ENCODE assay signal across 16 cellular contexts in the genomic region with DNA sequence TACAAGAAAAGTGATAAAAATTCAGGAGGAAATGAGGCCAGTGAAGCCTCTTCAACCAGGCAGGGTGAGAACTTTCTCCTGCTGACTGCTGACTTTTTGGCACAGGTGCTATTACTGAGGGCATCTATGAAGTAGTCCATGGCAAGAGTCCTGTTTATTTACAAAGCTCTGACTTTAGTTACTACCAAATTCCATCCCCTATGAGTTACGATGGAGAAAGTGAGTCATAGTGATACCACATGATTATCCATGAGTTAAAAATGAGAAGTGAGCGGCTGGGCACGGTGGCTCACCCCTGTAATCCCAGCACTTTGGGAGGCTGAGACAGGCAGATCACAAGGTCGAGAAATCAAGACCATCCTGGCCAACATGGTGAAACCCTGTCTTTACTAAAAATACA. TPM values are rescaled to one million over a fixed set of nuclear protein-coding genes. Genes with fewer than 3 reads are reported as not detected.
DNase-seq lines count a peak whose midpoint lies in the region; ATAC-seq, FAIRE-seq and TF ChIP-seq lines count a peak whose summit lies in the region.
"Had no signal": no experiment of that assay in that cellular context is flagged by ENCODE, and none has a peak within 500 bp of the region (broad histone marks: within the 10 kb centered on the region; RNA-seq: fewer than 3 reads in every experiment).

No MANE protein-coding gene starts in this region.

- no peaks in the 10 kb centered on the region for H3K4me1 Mint-ChIP-seq in MCF 10A (ENCODE audit: insufficient read depth, unreplicated experiment)
- H3K4me1 Mint-ChIP-seq in activated naive CD8-positive, alpha-beta T cell treated with anti-CD3 and anti-CD28 coated beads, Interleukin-2, amount 50 U/mL, for 24 hours = peaks cover 14% of the 10 kb centered on the region
- H3K4me1 Mint-ChIP-seq: T-cell had no signal

- CTCF ChIA-PET in MCF 10A (lab: Yijun Ruan, JAX) = interaction anchor here (1.5 kb wide), 1 partner anchor 272 kb away, joined by 7 read pairs; no protein-coding TSS in a partner anchor

- H3K27ac Mint-ChIP-seq in MCF 10A (ENCODE audit: low read depth, unreplicated experiment) = no peak overlapping the region
- no peak overlapping the region for H3K27ac Mint-ChIP-seq in activated naive CD8-positive, alpha-beta T cell treated with anti-CD3 and anti-CD28 coated beads, Interleukin-2, amount 50 U/mL, for 24 hours
- H3K27ac Mint-ChIP-seq: activated naive CD4-positive, alpha-beta T cell treated with anti-CD3 and anti-CD28 coated beads, Interleukin-2, amount 50 U/mL, for 72 hours; T-cell had no signal

- no peak for TF ChIP-seq POLR2A in breast epithelium (IDR thresholded peaks at IDR 0.05)

- no peaks in the 10 kb centered on the region for H3K27me3 Mint-ChIP-seq in MCF 10A (ENCODE audit: insufficient read depth, unreplicated experiment)
- H3K27me3 Mint-ChIP-seq in activated naive CD8-positive, alpha-beta T cell treated with anti-CD3 and anti-CD28 coated beads, Interleukin-2, amount 50 U/mL, for 24 hours = peaks cover 35% of the 10 kb centered on the region

- H3K36me3 ChIP-seq in breast epithelium (no peaks in the 10 kb centered on the region), RWPE2 (ENCODE audit: low read depth) (no peaks in the 10 kb centered on the region)
- H3K36me3 ChIP-seq: thyroid gland had no signal

- no peaks in the 10 kb centered on the region for H3K36me3 Mint-ChIP-seq in MCF 10A (ENCODE audit: insufficient read depth, unreplicated experiment)
- no peaks in the 10 kb centered on the region for H3K36me3 Mint-ChIP-seq in activated naive CD8-positive, alpha-beta T cell treated with anti-CD3 and anti-CD28 coated beads, Interleukin-2, amount 50 U/mL, for 24 hours (ENCODE audit: low read depth)
- H3K36me3 Mint-ChIP-seq: activated naive CD4-positive, alpha-beta T cell treated with anti-CD3 and anti-CD28 coated beads, Interleukin-2, amount 50 U/mL, for 72 hours; T-cell had no signal

- peak; percentile 49; the same call in 2 of the 3 replicates for ATAC-seq in RWPE2 (ENCODE audit: low read depth)
- no peak for ATAC-seq in activated naive CD8-positive, alpha-beta T cell treated with anti-CD3 and anti-CD28 coated beads, Interleukin-2, amount 50 U/mL, for 24 hours
- ATAC-seq in GM21423 (IDR thresholded peaks at IDR 0.05; ENCODE audit: unreplicated experiment) = no peak
- ATAC-seq: T-cell had no signal

- BruUV-seq in MCF 10A (replicated peaks; lab: Mats Ljungman, UMichigan) = no TSS peak

- no peak overlapping the region for H3K27ac ChIP-seq in breast epithelium
- H3K27ac ChIP-seq in RWPE2 (ENCODE audit: poor library complexity, severe bottlenecking) = no peak overlapping the region
- H3K27ac ChIP-seq: thyroid gland had no signal

- intact Hi-C loops in MCF 10A (cut with micrococcal nuclease) = no loop called here
- intact Hi-C loops in breast epithelium (cut with DNase I; ENCODE audit: low total_unique reads) = no loop called here

- no peaks in the 10 kb centered on the region for H3K9me3 Mint-ChIP-seq in MCF 10A (ENCODE audit: unreplicated experiment)
- peaks cover 6% of the 10 kb centered on the region for H3K9me3 Mint-ChIP-seq in activated naive CD8-positive, alpha-beta T cell treated with anti-CD3 and anti-CD28 coated beads, Interleukin-2, amount 50 U/mL, for 24 hours
- H3K9me3 Mint-ChIP-seq: activated naive CD4-positive, alpha-beta T cell treated with anti-CD3 and anti-CD28 coated beads, Interleukin-2, amount 50 U/mL, for 72 hours had no signal

- POLR2A ChIA-PET in MCF 10A (lab: Yijun Ruan, JAX) = no interaction called here

- no peaks in the 10 kb centered on the region for H3K4me1 ChIP-seq in breast epithelium
- H3K4me1 ChIP-seq in RWPE2 (ENCODE audit: insufficient read depth, poor library complexity, severe bottlenecking) = no peaks in the 10 kb centered on the region

- no peak for FAIRE-seq in GM19239 (lab: Jason Lieb, UNC)
- FAIRE-seq: colon, D721Med had no signal

- H3K27me3 ChIP-seq in breast epithelium = no peaks in the 10 kb centered on the region
- H3K27me3 ChIP-seq in RWPE2 (ENCODE audit: insufficient read depth, poor library complexity, severe bottlenecking) = no peaks in the 10 kb centered on the region
- H3K27me3 ChIP-seq: thyroid gland had no signal

- H3K4me3 Mint-ChIP-seq in MCF 10A (ENCODE audit: unreplicated experiment) = no peak overlapping the region
- no peak overlapping the region for H3K4me3 Mint-ChIP-seq in activated naive CD8-positive, alpha-beta T cell treated with anti-CD3 and anti-CD28 coated beads, Interleukin-2, amount 50 U/mL, for 24 hours
- H3K4me3 Mint-ChIP-seq: T-cell had no signal

- DNase-seq in MCF 10A (ENCODE audit: unreplicated experiment) (peak; percentile 26), breast epithelium (ENCODE audit: low spot score in 2 of 2) (no peak), RWPE2 (ENCODE audit: low spot score) (no peak), fibroblast of gingiva (ENCODE audit: low read depth) (peak; percentile 25), GM19239 (ENCODE audit: insufficient read length, low spot score) (no peak), DMS153 treated with DMSO at 0.1 percent for 48 hours (lab: John Stamatoyannopoulos, UW; ENCODE audit: unreplicated experiment) (no peak)
- DNase-seq in activated naive CD8-positive, alpha-beta T cell treated with anti-CD3 and anti-CD28 coated beads, Interleukin-2, amount 50 U/mL, for 24 hours = no peak
- DNase-seq: activated CD4-positive, CD25-positive, alpha-beta regulatory T cell treated with anti-CD3 and anti-CD28 coated beads, Interleukin-2, amount 50 U/mL, for 72 hours; foreskin melanocyte; NCI-H2107; T-cell; thyroid gland had no signal

- TF ChIP-seq CTCF in MCF 10A (IDR thresholded peaks at IDR 0.05; ENCODE audit: unreplicated experiment) (no peak), breast epithelium (IDR thresholded peaks at IDR 0.05) (no peak), RWPE2 (IDR thresholded peaks at IDR 0.05; ENCODE audit: poor library complexity, severe bottlenecking) (no peak)

- H3K4me3 ChIP-seq in breast epithelium (no peak overlapping the region), RWPE2 (ENCODE audit: severe bottlenecking) (no peak overlapping the region)
- H3K4me3 ChIP-seq: thyroid gland had no signal

- peaks cover 0 to 16% of the 10 kb centered on the region in 2 donors for H3K9me3 ChIP-seq in breast epithelium
- no peaks in the 10 kb centered on the region for H3K9me3 ChIP-seq in RWPE2 (ENCODE audit: severe bottlenecking)
- H3K9me3 ChIP-seq: thyroid gland had no signal

RNA-seq across cellular contexts. Expression of gene CCDC3, which starts 19.9 kb away (rescaled TPM):
- 0.10 TPM in 1 of 2 replicates, not detected in the other for total RNA-seq in MCF 10A (2022)
- 10 to 100 TPM in 1 of 3 donors, 1 to 10 TPM in 2; 8.2 to 13.0 (median 9.8) TPM for total RNA-seq in breast epithelium

Comparison
In these comparisons a context has a peak if more than half of its experiments do, and no peak if none do; other contexts are left out.
1. DNase-seq: peak in MCF 10A (single experiment) and fibroblast of gingiva (single experiment); none in breast epithelium (0 of 2), RWPE2 (single experiment), activated naive CD8-positive, alpha-beta T cell treated with anti-CD3 and anti-CD28 coated beads, Interleukin-2, amount 50 U/mL, for 24 hours (single experiment), GM19239 (single experiment) and DMS153 treated with DMSO at 0.1 percent for 48 hours (single experiment).